ENCODE assay signal across 22 cellular contexts in the genomic region with DNA sequence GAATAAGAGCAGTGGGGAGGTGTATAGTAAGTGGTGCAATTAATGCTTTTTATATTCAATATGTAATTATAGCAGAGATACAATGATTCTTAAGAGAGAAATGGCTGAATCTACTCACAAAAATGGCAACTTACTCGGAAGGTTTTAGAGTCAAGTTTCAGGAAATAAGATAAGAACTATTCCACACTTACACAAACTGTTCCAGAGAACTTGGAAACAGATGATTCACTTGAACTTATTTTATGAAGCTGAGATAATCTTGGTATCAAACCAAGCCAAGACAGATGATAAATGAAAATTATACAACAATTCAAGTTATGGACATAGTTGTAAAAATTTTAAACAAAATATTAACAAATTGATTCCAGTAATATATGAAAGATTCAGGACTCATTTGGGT.
"Had no signal": no experiment of that assay in that cellular context is flagged by ENCODE, and none has a peak within 500 bp of the region (broad histone marks: within the 10 kb centered on the region; RNA-seq: fewer than 3 reads in every experiment).

No MANE protein-coding gene starts in this region.

- H3K27me3 Mint-ChIP-seq: activated CD4-positive, alpha-beta memory T cell treated with anti-CD3 and anti-CD28 coated beads, Interleukin-2, amount 10 ng/mL, durations not matched to agents 7 days and 5 days had no signal

- FAIRE-seq: TTC549 had no signal

- H3K36me3 Mint-ChIP-seq: memory B cell; naive thymus-derived CD4-positive, alpha-beta T cell had no signal

- H3K9me3 Mint-ChIP-seq: activated CD4-positive, alpha-beta memory T cell treated with anti-CD3 and anti-CD28 coated beads, Interleukin-2, amount 10 ng/mL, durations not matched to agents 7 days and 5 days; activated naive CD8-positive, alpha-beta T cell treated with anti-CD3 and anti-CD28 coated beads, Interleukin-2, amount 50 U/mL, for 24 hours had no signal

- H3K9me3 ChIP-seq: ascending aorta, heart right ventricle, tibial artery had no signal

- H3K27ac ChIP-seq: ascending aorta, cardiac muscle cell, dorsolateral prefrontal cortex, epithelial cell of prostate, heart right ventricle, parathyroid adenoma, tibial artery had no signal

- ATAC-seq: activated naive CD8-positive, alpha-beta T cell treated with anti-CD3 and anti-CD28 coated beads, Interleukin-2, amount 50 U/mL, for 24 hours; heart right ventricle; naive thymus-derived CD4-positive, alpha-beta T cell had no signal

- H3K27ac Mint-ChIP-seq: activated CD4-positive, alpha-beta memory T cell treated with anti-CD3 and anti-CD28 coated beads, Interleukin-2, amount 10 ng/mL, durations not matched to agents 7 days and 5 days; activated naive CD8-positive, alpha-beta T cell treated with anti-CD3 and anti-CD28 coated beads, Interleukin-2, amount 50 U/mL, for 24 hours; activated T-helper 2 cell treated with anti-CD3 and anti-CD28 coated beads, Interferon-gamma antibody, Interleukin-2, Interleukin-4, amounts not matched to agents 10 μg/mL and 5 μg/mL and 100 μg/mL, durations not matched to agents 14 hours and 24 hours and 36 hours; memory B cell; T-helper 2 cell treated with Interferon-gamma antibody and Interleukin-4, amounts not matched to agents 5 μg/mL and 100 μg/mL, for 36 hours had no signal

- H3K4me1 ChIP-seq: heart right ventricle, parathyroid adenoma had no signal

- H3K4me3 ChIP-seq: ascending aorta, cardiac muscle cell, dorsolateral prefrontal cortex, heart right ventricle, tibial artery had no signal

- H3K27me3 ChIP-seq: ascending aorta, cardiac muscle cell, dorsolateral prefrontal cortex, heart right ventricle, tibial artery had no signal

- H3K4me3 Mint-ChIP-seq: activated CD4-positive, alpha-beta memory T cell treated with anti-CD3 and anti-CD28 coated beads, Interleukin-2, amount 10 ng/mL, durations not matched to agents 7 days and 5 days; activated naive CD8-positive, alpha-beta T cell treated with anti-CD3 and anti-CD28 coated beads, Interleukin-2, amount 50 U/mL, for 24 hours; memory B cell; naive thymus-derived CD4-positive, alpha-beta T cell; T-helper 2 cell treated with Interferon-gamma antibody and Interleukin-4, amounts not matched to agents 5 μg/mL and 100 μg/mL, for 36 hours had no signal

- H3K9ac ChIP-seq: parathyroid adenoma had no signal

- H3K4me1 Mint-ChIP-seq: activated CD4-positive, alpha-beta memory T cell treated with anti-CD3 and anti-CD28 coated beads, Interleukin-2, amount 10 ng/mL, durations not matched to agents 7 days and 5 days; activated naive CD8-positive, alpha-beta T cell treated with anti-CD3 and anti-CD28 coated beads, Interleukin-2, amount 50 U/mL, for 24 hours; memory B cell; naive thymus-derived CD4-positive, alpha-beta T cell had no signal

- DNase-seq: activated CD4-positive, alpha-beta memory T cell treated with anti-CD3 and anti-CD28 coated beads, Interleukin-2, amount 10 ng/mL, durations not matched to agents 7 days and 5 days; activated CD4-positive, alpha-beta T cell treated with anti-CD3 and anti-CD28 coated beads for 48 hours; activated CD4-positive, CD25-positive, alpha-beta regulatory T cell; activated naive CD4-positive, alpha-beta T cell treated with Interleukin-2 at 50 U/mL for 16 hours; activated naive CD8-positive, alpha-beta T cell treated with anti-CD3 and anti-CD28 coated beads, Interleukin-2, amount 50 U/mL, for 24 hours; activated T-cell treated with anti-CD3 and anti-CD28 coated beads, Interleukin-2, amount 50 U/mL, for 1 hour; dorsolateral prefrontal cortex; heart right ventricle; naive thymus-derived CD4-positive, alpha-beta T cell; stimulated activated CD4-positive, alpha-beta T cell treated with anti-CD3 and anti-CD28 coated beads, Interleukin-12 subunit alpha, Interleukin-12 subunit beta, amount 100 ng/mL, for 4 hours; stimulated activated CD4-positive, alpha-beta T cell treated with anti-CD3 and anti-CD28 coated beads, Interleukin-1b, Interleukin-23, amount 100 ng/mL, for 48 hours; stimulated activated CD8-positive, alpha-beta memory T cell treated with anti-CD3 and anti-CD28 coated beads, Interleukin-4, amount 100 ng/mL, for 48 hours; stimulated activated naive CD4-positive, alpha-beta T cell; tibial artery had no signal

- H3K36me3 ChIP-seq: ascending aorta, cardiac muscle cell, heart right ventricle, tibial artery had no signal
